9 cellular contexts compared by ENCODE assay signal in the genomic region with DNA sequence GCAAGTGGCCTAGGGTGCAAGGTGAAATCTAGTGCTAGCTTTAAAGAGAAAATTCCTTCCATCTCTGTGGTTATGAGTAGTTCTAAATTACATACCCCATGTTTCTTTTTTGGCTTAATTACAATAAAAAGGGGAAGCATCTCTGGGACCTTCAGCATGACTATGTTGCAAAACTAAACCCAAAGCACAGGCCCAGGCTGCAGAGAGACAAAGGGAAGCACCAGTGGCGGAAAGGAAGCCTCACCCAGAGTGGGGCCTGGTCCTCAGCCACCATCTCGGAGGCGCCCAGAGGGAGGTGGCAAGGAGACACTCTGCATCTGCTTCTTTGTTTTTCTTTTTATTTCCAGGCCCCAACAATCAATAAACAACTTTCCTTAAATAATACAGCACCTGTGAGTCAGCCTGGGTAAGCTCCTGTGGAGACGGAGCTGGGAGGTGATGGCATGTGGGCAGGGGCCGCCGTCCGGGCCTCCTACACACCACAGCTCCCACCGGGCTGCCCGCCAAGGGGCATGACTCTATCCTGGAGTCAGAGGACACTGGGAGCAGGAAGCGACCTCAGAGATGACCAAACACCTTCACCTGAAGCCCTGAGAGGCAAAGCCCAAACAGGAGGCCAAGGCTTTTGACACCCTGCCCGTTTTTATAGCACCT. TPM values are rescaled to one million over a fixed set of nuclear protein-coding genes. Genes with fewer than 3 reads are reported as not detected.
DNase-seq lines count a peak whose midpoint lies in the region; ATAC-seq and TF ChIP-seq lines count a peak whose summit lies in the region.
"Had no signal": no experiment of that assay in that cellular context is flagged by ENCODE, and none has a peak within 500 bp of the region (broad histone marks: within the 10 kb centered on the region; RNA-seq: fewer than 3 reads in every experiment).

No MANE protein-coding gene starts in this region.

- DNase-seq in CD4-positive, alpha-beta T cell, result peak in 2 of 10 experiments; percentile 37 to 42
- DNase-seq in NOMO-1 (lab: John Stamatoyannopoulos, UW; ENCODE audit: unreplicated experiment in 2 of 2), result peak; percentile 93 to 96
- peak in 1 of 9 donors; percentile 14 for DNase-seq in naive thymus-derived CD4-positive, alpha-beta T cell
- DNase-seq in iPS-NIHi11 (ENCODE audit: low spot score), result no peak
- DNase-seq in NCI-H345 (lab: John Stamatoyannopoulos, UW), result no peak
- DNase-seq in WTC11 (ENCODE audit: low spot score), result no peak
- DNase-seq in NCI-H1694 (lab: John Stamatoyannopoulos, UW), result no peak
- DNase-seq: NCI-H2029 treated with DMSO at 0.1 percent for 48 hours had no signal

- H3K27ac Mint-ChIP-seq in CD4-positive, alpha-beta T cell, result peak overlapping the region; percentile 95
- H3K27ac Mint-ChIP-seq in activated naive CD8-positive, alpha-beta T cell, result peak overlapping the region; percentile 97
- H3K27ac Mint-ChIP-seq in naive thymus-derived CD4-positive, alpha-beta T cell, result peak overlapping the region; percentile 58 to 100 (median 94)
- H3K27ac Mint-ChIP-seq in WTC11, result no peak overlapping the region

- H3K4me1 ChIP-seq in naive thymus-derived CD4-positive, alpha-beta T cell (ENCODE audit: control insufficient read depth in 2 of 2, insufficient read depth in 2 of 2, low read length in 2 of 2), result peaks cover 59 to 82% of the 10 kb centered on the region in 2 donors

- no peaks in the 10 kb centered on the region for H3K27me3 Mint-ChIP-seq in CD4-positive, alpha-beta T cell
- no peaks in the 10 kb centered on the region for H3K27me3 Mint-ChIP-seq in activated naive CD8-positive, alpha-beta T cell
- H3K27me3 Mint-ChIP-seq in naive thymus-derived CD4-positive, alpha-beta T cell, result no peaks in the 10 kb centered on the region
- H3K27me3 Mint-ChIP-seq in WTC11 (ENCODE audit: low read depth), result no peaks in the 10 kb centered on the region

- peaks cover 0 to 14% (median 0%) of the 10 kb centered on the region in 3 experiments for H3K36me3 ChIP-seq in naive thymus-derived CD4-positive, alpha-beta T cell (ENCODE audit: control insufficient read depth in 2 of 3, insufficient read depth in 3 of 3, low read length in 3 of 3)

- H3K4me3 Mint-ChIP-seq in CD4-positive, alpha-beta T cell, result peak overlapping the region; percentile 69
- H3K4me3 Mint-ChIP-seq in activated naive CD8-positive, alpha-beta T cell, result peak overlapping the region; percentile 74
- H3K4me3 Mint-ChIP-seq in naive thymus-derived CD4-positive, alpha-beta T cell, result peak overlapping the region; percentile 49 to 92 (median 77)
- no peak overlapping the region for H3K4me3 Mint-ChIP-seq in WTC11

- CTCF ChIA-PET in CD4-positive, alpha-beta T cell (lab: Charles Lee), result no interaction called here
- CTCF ChIA-PET in naive thymus-derived CD4-positive, alpha-beta T cell (lab: Charles Lee), result interaction anchor here (0.7 to 1.2 kb wide), 3 partner anchors 42 to 324 kb away, joined by 3 to 5 read pairs (median 3); no protein-coding TSS in a partner anchor
- CTCF ChIA-PET in WTC11 (lab: Charles Lee), result interaction anchor here (0.6 kb wide), 1 partner anchor 47 kb away, joined by 3 read pairs; no protein-coding TSS in a partner anchor

- peak overlapping the region; percentile 57 for H3K27ac ChIP-seq in CD4-positive, alpha-beta T cell (ENCODE audit: low read depth, low read length)
- H3K27ac ChIP-seq in naive thymus-derived CD4-positive, alpha-beta T cell (ENCODE audit: low read depth, low read length), result peak overlapping the region; percentile 59

- POLR2A ChIA-PET in CD4-positive, alpha-beta T cell (lab: Charles Lee), result interaction anchor here (0.7 to 1.3 kb wide), 3 partner anchors 11 to 24 kb away, joined by 3 read pairs; no protein-coding TSS in a partner anchor
- POLR2A ChIA-PET in naive thymus-derived CD4-positive, alpha-beta T cell (lab: Charles Lee), result interaction anchor here (2.6 kb wide), 1 partner anchor 39 kb away, joined by 7 read pairs; no protein-coding TSS in a partner anchor
- POLR2A ChIA-PET in WTC11 (lab: Charles Lee), result no interaction called here

- no peaks in the 10 kb centered on the region for H3K9me3 Mint-ChIP-seq in CD4-positive, alpha-beta T cell
- H3K9me3 Mint-ChIP-seq in activated naive CD8-positive, alpha-beta T cell (ENCODE audit: low read depth), result no peaks in the 10 kb centered on the region
- H3K9me3 Mint-ChIP-seq in naive thymus-derived CD4-positive, alpha-beta T cell, result peaks cover 0 to 9% (median 4%) of the 10 kb centered on the region in 11 donors
- peaks cover 8% of the 10 kb centered on the region for H3K9me3 Mint-ChIP-seq in WTC11

- peaks cover 5% of the 10 kb centered on the region for H3K9me3 ChIP-seq in CD4-positive, alpha-beta T cell (ENCODE audit: control insufficient read depth, low read length)
- H3K9me3 ChIP-seq in naive thymus-derived CD4-positive, alpha-beta T cell (ENCODE audit: control insufficient read depth in 2 of 3, low read length in 3 of 3), result no peaks in the 10 kb centered on the region

- intact Hi-C loops in CD4-positive, alpha-beta T cell (cut with DNase I, micrococcal nuclease), result no loop called here
- intact Hi-C loops in naive thymus-derived CD4-positive, alpha-beta T cell (cut with micrococcal nuclease), result no loop called here

- no peak for ATAC-seq in CD4-positive, alpha-beta T cell (ENCODE audit: poor library complexity)
- ATAC-seq in naive thymus-derived CD4-positive, alpha-beta T cell, result peak; percentile 76
- no peak for ATAC-seq in WTC11

- no peak overlapping the region for H3K4me3 ChIP-seq in naive thymus-derived CD4-positive, alpha-beta T cell (ENCODE audit: low read length)

- H3K4me1 Mint-ChIP-seq in CD4-positive, alpha-beta T cell (ENCODE audit: low read depth), result peaks cover 96% of the 10 kb centered on the region
- peaks cover 94% of the 10 kb centered on the region for H3K4me1 Mint-ChIP-seq in activated naive CD8-positive, alpha-beta T cell (ENCODE audit: low read depth)
- peaks cover 69 to 99% (median 90%) of the 10 kb centered on the region in 7 donors for H3K4me1 Mint-ChIP-seq in naive thymus-derived CD4-positive, alpha-beta T cell
- H3K4me1 Mint-ChIP-seq in WTC11, result peaks cover 18% of the 10 kb centered on the region

- H3K36me3 Mint-ChIP-seq in CD4-positive, alpha-beta T cell (ENCODE audit: low read depth), result peaks cover 88% of the 10 kb centered on the region
- peaks cover 14% of the 10 kb centered on the region for H3K36me3 Mint-ChIP-seq in activated naive CD8-positive, alpha-beta T cell
- peaks cover 4 to 48% (median 31%) of the 10 kb centered on the region in 5 donors for H3K36me3 Mint-ChIP-seq in naive thymus-derived CD4-positive, alpha-beta T cell
- peaks cover 7% of the 10 kb centered on the region; the same call in 1 of the 2 replicates for H3K36me3 Mint-ChIP-seq in WTC11

- no peaks in the 10 kb centered on the region for H3K27me3 ChIP-seq in CD4-positive, alpha-beta T cell (ENCODE audit: control insufficient read depth, insufficient read depth, low read length)
- no peaks in the 10 kb centered on the region for H3K27me3 ChIP-seq in naive thymus-derived CD4-positive, alpha-beta T cell (ENCODE audit: control insufficient read depth in 2 of 2, insufficient read depth in 2 of 2, low read length in 2 of 2)

- no peak for TF ChIP-seq CTCF in CD4-positive, alpha-beta T cell (IDR thresholded peaks at IDR 0.05)
- TF ChIP-seq CTCF in WTC11 (IDR thresholded peaks at IDR 0.05), result no peak

TF ChIP-seq in WTC11, 78 proteins besides CTCF, POLR2A, EP300 and RAD21:
- TF ChIP-seq ZNF138 (CRISPR knock-in tag; conservative IDR thresholded peaks at IDR 0.05), result no peak

RNA-seq across cellular contexts. Expression of a gene that starts 21.7 kb away (rescaled TPM):
- total RNA-seq in CD4-positive, alpha-beta T cell, result 100 to 1,000 TPM; 565 to 583 TPM
- total RNA-seq in naive thymus-derived CD4-positive, alpha-beta T cell, result 100 to 1,000 TPM in 4 of 5 experiments, 10 to 100 TPM in 1; 51.7 to 429 (median 199) TPM
- polyA plus RNA-seq in naive thymus-derived CD4-positive, alpha-beta T cell, result 10 to 100 TPM; 81.0 to 86.8 TPM
- total RNA-seq in WTC11 (2021), result 13.1 to 15.6 TPM (median 13.5 TPM) in 3 replicates

Comparison
In these comparisons a context has a peak if more than half of its experiments do, and no peak if none do; other contexts are left out.
1. DNase-seq: peak in NOMO-1 (2 of 2); none in iPS-NIHi11 (single experiment), NCI-H345 (single experiment), WTC11 (single experiment) and NCI-H1694 (single experiment).